25 cellular contexts compared by ENCODE assay signal in genomic region chr17:67218385-67218950, GRCh38. TPM values are rescaled to one million over a fixed set of nuclear protein-coding genes. Genes with fewer than 3 reads are reported as not detected.
DNase-seq lines count a peak whose midpoint lies in the region; ATAC-seq and TF ChIP-seq lines count a peak whose summit lies in the region.
"Had no signal": no experiment of that assay in that cellular context is flagged by ENCODE, and none has a peak within 500 bp of the region (broad histone marks: within the 10 kb centered on the region; RNA-seq: fewer than 3 reads in every experiment).

No MANE protein-coding gene starts in this region.

- H3K27me3 Mint-ChIP-seq in type B pancreatic cell: no peaks in the 10 kb centered on the region
- H3K27me3 Mint-ChIP-seq: activated naive CD8-positive, alpha-beta T cell treated with anti-CD3 and anti-CD28 coated beads, Interleukin-2, amount 10 ng/mL, durations not matched to agents 7 days and 5 days had no signal

- no peak overlapping the region for H3K4me3 ChIP-seq in fibroblast of villous mesenchyme (ENCODE audit: low read depth, low read length)
- H3K4me3 ChIP-seq: coronary artery, esophagus muscularis mucosa, tibial artery had no signal

- no peak overlapping the region for H3K27ac Mint-ChIP-seq in type B pancreatic cell
- H3K27ac Mint-ChIP-seq: activated naive CD8-positive, alpha-beta T cell treated with anti-CD3 and anti-CD28 coated beads, Interleukin-2, amount 10 ng/mL, durations not matched to agents 7 days and 5 days; nephron progenitor cell had no signal

- peaks cover 20% of the 10 kb centered on the region for H3K4me1 Mint-ChIP-seq in type B pancreatic cell (ENCODE audit: unreplicated experiment)

- H3K9me3 Mint-ChIP-seq in type B pancreatic cell: no peaks in the 10 kb centered on the region
- H3K9me3 Mint-ChIP-seq: activated naive CD8-positive, alpha-beta T cell treated with anti-CD3 and anti-CD28 coated beads, Interleukin-2, amount 10 ng/mL, durations not matched to agents 7 days and 5 days; nephron progenitor cell had no signal

- no peak for ATAC-seq in HG03520 (IDR thresholded peaks at IDR 0.05; ENCODE audit: unreplicated experiment)
- ATAC-seq: right cardiac atrium had no signal

- H3K4me3 Mint-ChIP-seq in type B pancreatic cell: no peak overlapping the region
- H3K4me3 Mint-ChIP-seq: activated naive CD8-positive, alpha-beta T cell treated with anti-CD3 and anti-CD28 coated beads, Interleukin-2, amount 10 ng/mL, durations not matched to agents 7 days and 5 days; nephron progenitor cell had no signal

- TF ChIP-seq CTCF in fibroblast of villous mesenchyme (IDR thresholded peaks at IDR 0.05; ENCODE audit: insufficient read depth, low read depth, low read length) (no peak), type B pancreatic cell (conservative IDR thresholded peaks at IDR 0.05) (no peak)

- DNase-seq in ELR (ENCODE audit: low read depth) (peak; percentile 70), amniotic epithelial cell (ENCODE audit: low read depth) (peak; percentile 65), fibroblast of villous mesenchyme (ENCODE audit: low read depth) (peak; percentile 32), pons (ENCODE audit: low spot score) (peak; percentile 74), hippocampal formation (lab: John Stamatoyannopoulos, UW) (no peak), UCSD-AML1 (lab: John Stamatoyannopoulos, UW; ENCODE audit: unreplicated experiment) (no peak), type B pancreatic cell (ENCODE audit: extremely low spot score, unreplicated experiment) (no peak)
- DNase-seq: activated CD4-positive, alpha-beta T cell treated with anti-CD3 and anti-CD28 coated beads for 48 hours; activated naive CD8-positive, alpha-beta T cell treated with anti-CD3 and anti-CD28 coated beads, Interleukin-2, amount 10 ng/mL, durations not matched to agents 7 days and 5 days; activated T-cell treated with anti-CD3 and anti-CD28 coated beads for 4 hours; DMS153; H7; mesendoderm; NCI-H1048; NCI-H2171; nephron progenitor cell; NK-92 treated with Interleukin-12 subunit alpha and Interleukin-12 subunit beta, amount 100 ng/mL, for 24 hours; right cardiac atrium; SHP77; stimulated activated CD4-positive, alpha-beta T cell treated with anti-CD3 and anti-CD28 coated beads, Interleukin-2, amount 100 ng/mL, for 48 hours; T1000; tibial artery had no signal

- peaks cover 16% of the 10 kb centered on the region for H3K36me3 Mint-ChIP-seq in type B pancreatic cell

RNA-seq across cellular contexts. Expression of gene HELZ, which starts 26.5 kb away (rescaled TPM):
- total RNA-seq in fibroblast of villous mesenchyme (53.1 and 89.8 TPM in 2 replicates), type B pancreatic cell (ENCODE audit: low replicate concordance) (55.1 and 57.3 TPM in 2 replicates)

Comparison
In these comparisons a context has a peak if more than half of its experiments do, and no peak if none do; other contexts are left out.
1. DNase-seq: peak in ELR (single experiment), amniotic epithelial cell (single experiment), fibroblast of villous mesenchyme (single experiment) and pons (single experiment); none in hippocampal formation (0 of 2), UCSD-AML1 (single experiment) and type B pancreatic cell (single experiment).